In the genomic region with DNA sequence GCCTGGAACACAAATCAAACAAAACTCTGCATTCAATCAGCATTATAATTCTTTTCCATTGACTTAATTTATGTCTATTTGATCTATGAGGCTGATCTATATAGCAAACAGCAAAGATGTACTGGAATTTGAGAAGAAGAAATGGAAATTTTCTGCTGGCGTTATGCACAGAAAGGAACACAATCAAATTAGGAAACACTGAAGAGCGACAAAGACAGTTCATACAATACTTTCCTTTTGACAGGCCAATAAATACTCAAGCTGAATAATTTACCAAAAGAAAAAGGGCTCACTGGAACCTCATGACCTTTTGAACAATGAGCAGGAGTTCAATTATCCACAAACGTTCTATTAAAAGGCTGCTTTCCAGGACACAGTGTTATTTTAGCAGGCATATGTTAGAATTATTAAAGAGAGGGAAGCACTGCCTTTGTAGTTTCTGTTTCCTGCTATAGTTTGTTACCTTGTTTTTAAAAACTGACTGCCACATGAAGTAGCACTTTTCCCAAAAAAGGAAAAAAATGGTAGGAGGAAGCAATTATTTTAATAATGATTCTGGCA, we compare ENCODE assay signal across 31 cellular contexts. TPM values are rescaled to one million over a fixed set of nuclear protein-coding genes. Genes with fewer than 3 reads are reported as not detected.
"Had no signal": no experiment of that assay in that cellular context is flagged by ENCODE, and none has a peak within 500 bp of the region (broad histone marks: within the 10 kb centered on the region; RNA-seq: fewer than 3 reads in every experiment).

No MANE protein-coding gene starts in this region.

- H3K27me3 ChIP-seq: left lung, pancreas, right lobe of liver, stomach, testis, thyroid gland, transverse colon, upper lobe of left lung, vagina had no signal

- DNase-seq: hypothalamus; immature natural killer cell; kidney; left colon; left lung; mesendoderm; naive B cell; natural killer cell; nephron progenitor cell; pancreas; psoas muscle; right lobe of liver; stimulated activated CD4-positive, alpha-beta T cell treated with anti-CD3 and anti-CD28 coated beads, Interleukin-2, amount 100 ng/mL, for 24 hours; stimulated activated CD4-positive, alpha-beta T cell treated with anti-CD3 and anti-CD28 coated beads, Interleukin-4, amount 100 ng/mL, for 1 hour; stimulated activated naive B cell treated with anti-CD40 and anti-IgM and Interleukin-4, amounts not matched to agents 10 μg/mL and 1 μg/mL and 100 μg/mL, for 72 hours; stimulated activated naive CD8-positive, alpha-beta T cell treated with anti-CD3 and anti-CD28 coated beads, Interleukin-15, Interleukin-2, amounts not matched to agents 100 U/mL and 50 U/mL, for 24 hours; stomach; testis; thyroid gland; transverse colon; upper lobe of left lung had no signal

- H3K9me3 ChIP-seq: pancreas, psoas muscle, right lobe of liver, stomach, testis, thyroid gland, transverse colon, upper lobe of left lung, vagina had no signal

- H3K27ac ChIP-seq: left lung, pancreas, psoas muscle, right lobe of liver, stomach, testis, thyroid gland, transverse colon, upper lobe of left lung, vagina had no signal

- H3K4me1 ChIP-seq: left lung, pancreas, psoas muscle, right lobe of liver, stomach, testis, thyroid gland, transverse colon, upper lobe of left lung, vagina had no signal

- H3K36me3 ChIP-seq: left lung, pancreas, right lobe of liver, stomach, thyroid gland, transverse colon, upper lobe of left lung, vagina had no signal

- H3K4me3 ChIP-seq: left lung, lung, pancreas, psoas muscle, right lobe of liver, smooth muscle cell, stomach, testis, thyroid gland, transverse colon, upper lobe of left lung, vagina had no signal

- ATAC-seq: left colon; left lung; natural killer cell; pancreas; psoas muscle; right lobe of liver; stimulated activated naive B cell treated with anti-CD40 and anti-IgM and Interleukin-4, amounts not matched to agents 10 μg/mL and 1 μg/mL and 100 μg/mL, for 72 hours; stimulated activated naive CD8-positive, alpha-beta T cell treated with anti-CD3 and anti-CD28 coated beads, Interleukin-15, Interleukin-2, amounts not matched to agents 100 U/mL and 50 U/mL, for 24 hours had no signal

RNA-seq across cellular contexts. Expression of gene PDHA2, which starts 8.1 kb away (rescaled TPM):
- total RNA-seq: kidney, left colon, left lung, lower leg skin, lung, mesothelial cell of epicardium, mononuclear cell, natural killer cell, osteoblast, pancreas, posterior vena cava, psoas muscle, right lobe of liver, skeletal muscle tissue, smooth muscle cell, stomach, transverse colon, upper lobe of left lung, urinary bladder, vagina had no signal
